ENCODE assay signal across 12 cellular contexts in the genomic region with DNA sequence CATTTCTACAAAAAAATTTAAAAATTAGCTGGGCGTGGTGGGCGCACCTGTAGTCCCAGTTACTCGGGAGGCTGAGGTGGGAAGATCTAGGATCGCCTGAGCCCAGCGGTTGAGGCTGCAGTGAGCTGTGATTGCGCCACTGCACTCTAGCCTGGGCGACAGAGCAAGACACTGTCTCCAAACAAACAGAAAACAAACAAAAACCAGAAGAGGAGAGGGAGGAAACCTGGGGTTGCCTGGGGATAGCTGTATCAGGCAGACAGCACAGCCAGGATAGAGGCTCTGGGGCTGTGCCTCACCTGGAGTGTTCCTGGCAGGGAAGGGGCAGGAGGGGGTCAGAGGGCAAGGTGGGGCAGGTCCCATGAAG. TPM values are rescaled to one million over a fixed set of nuclear protein-coding genes. Genes with fewer than 3 reads are reported as not detected.
A peak's percentile ranks its signal among the peaks of the same experiment; 100 is the strongest.
DNase-seq lines count a peak whose midpoint lies in the region; ATAC-seq, FAIRE-seq and TF ChIP-seq lines count a peak whose summit lies in the region.
"Had no signal": no experiment of that assay in that cellular context is flagged by ENCODE, and none has a peak within 500 bp of the region (broad histone marks: within the 10 kb centered on the region; RNA-seq: fewer than 3 reads in every experiment).

No MANE protein-coding gene starts in this region.

- H3K27me3 Mint-ChIP-seq in natural killer cell (ENCODE audit: low read depth in 2 of 2) = no peaks in the 10 kb centered on the region

- H3K9me3 ChIP-seq in esophagus squamous epithelium (peaks cover 0 to 5% (median 0%) of the 10 kb centered on the region in 3 donors), small intestine (ENCODE audit: control insufficient read depth, low read depth) (no peaks in the 10 kb centered on the region)
- H3K9me3 ChIP-seq: prostate gland had no signal

- H3K4me1 ChIP-seq in esophagus squamous epithelium (peaks cover 46 to 83% (median 69%) of the 10 kb centered on the region in 3 donors), small intestine (ENCODE audit: control insufficient read depth in 2 of 2, insufficient read depth in 1 of 2, low read depth in 1 of 2, low read length in 1 of 2) (peaks cover 3 to 10% of the 10 kb centered on the region in 2 donors)

- peaks cover 17 to 55% of the 10 kb centered on the region in 2 donors for H3K4me1 Mint-ChIP-seq in natural killer cell

- peak; percentile 6 for DNase-seq in NCI-H510A treated with DMSO at 0.1 percent for 48 hours (lab: John Stamatoyannopoulos, UW)
- DNase-seq in NCI-H510A (lab: John Stamatoyannopoulos, UW) = no peak
- DNase-seq in NCI-H774 (lab: John Stamatoyannopoulos, UW) = peak; percentile 69
- DNase-seq in esophagus squamous epithelium (lab: John Stamatoyannopoulos, UW) = no peak
- DNase-seq in small intestine = peak; percentile 57
- DNase-seq in natural killer cell = no peak
- no peak for DNase-seq in germinal center (ENCODE audit: low spot score)
- DNase-seq in RCC 7860 (ENCODE audit: low spot score) = no peak
- DNase-seq: kidney glomerular epithelial cell, NCI-H146 had no signal

- FAIRE-seq in small intestine (lab: Jason Lieb, UNC) (no peak), RCC 7860 (lab: Jason Lieb, UNC) (no peak)

- H3K36me3 ChIP-seq in esophagus squamous epithelium (peaks cover 0 to 14% (median 5%) of the 10 kb centered on the region in 3 donors), small intestine (ENCODE audit: control insufficient read depth in 2 of 2, insufficient read depth in 2 of 2, low read length in 2 of 2) (peaks cover 0 to 2% of the 10 kb centered on the region in 2 donors)
- H3K36me3 ChIP-seq: prostate gland had no signal

- H3K27me3 ChIP-seq in esophagus squamous epithelium (no peaks in the 10 kb centered on the region), small intestine (ENCODE audit: control insufficient read depth in 2 of 2, insufficient read depth in 2 of 2, low read length in 2 of 2) (no peaks in the 10 kb centered on the region)

- 63% methylated on average over 5 to 7 of the region's 7 CpGs for WGBS in esophagus squamous epithelium, 2 donors
- 48 to 69% (median 57%) methylated on average over 7 of the region's 7 CpGs for WGBS in small intestine, 3 donors

- H3K36me3 Mint-ChIP-seq in natural killer cell = no peaks in the 10 kb centered on the region

- H3K27ac Mint-ChIP-seq in natural killer cell = peak overlapping the region in 1 of 2 donors; percentile 75

- no peak for ATAC-seq in natural killer cell
- ATAC-seq: activated CD4-positive, CD25-positive, alpha-beta regulatory T cell treated with anti-CD3 and anti-CD28 coated beads, Interleukin-2, amount 50 U/mL, for 24 hours had no signal

- TF ChIP-seq CTCF in esophagus squamous epithelium (IDR thresholded peaks at IDR 0.05) = no peak
- TF ChIP-seq CTCF in natural killer cell (IDR thresholded peaks at IDR 0.05) = no peak

- no peak for TF ChIP-seq POLR2A in esophagus squamous epithelium (IDR thresholded peaks at IDR 0.05)

- H3K4me3 ChIP-seq in esophagus squamous epithelium = no peak overlapping the region
- H3K4me3 ChIP-seq in small intestine (ENCODE audit: low read depth in 1 of 2, low read length in 2 of 2) = no peak overlapping the region
- H3K4me3 ChIP-seq: prostate gland had no signal

- H3K27ac ChIP-seq in esophagus squamous epithelium (peak overlapping the region; percentile 82 to 98 (median 92)), small intestine (ENCODE audit: low read depth in 1 of 2, low read length in 1 of 2) (peak overlapping the region; percentile 27 to 98)

- H3K9me3 Mint-ChIP-seq in natural killer cell = no peaks in the 10 kb centered on the region

- intact Hi-C loops in esophagus squamous epithelium (cut with DNase I) = no loop called here
- intact Hi-C loops in natural killer cell (cut with micrococcal nuclease) = no loop called here

- H3K4me3 Mint-ChIP-seq in natural killer cell = no peak overlapping the region

RNA-seq across cellular contexts. Expression of a gene that starts 2.6 kb away (rescaled TPM):
- total RNA-seq in esophagus squamous epithelium (100 to 1,000 TPM; 113 to 198 (median 166) TPM), natural killer cell (100 to 1,000 TPM in 1 of 3 donors, 10 to 100 TPM in 2; 77.3 to 105 (median 91.6) TPM)
- 100 to 1,000 TPM; 141 to 189 (median 143) TPM for polyA plus RNA-seq in small intestine

RNA-seq across cellular contexts. Expression of a gene that starts 6.0 kb away (rescaled TPM):
- 100 to 1,000 TPM; 108 to 405 (median 244) TPM for total RNA-seq in esophagus squamous epithelium
- 1,000 to 10,000 TPM in 2 of 3 donors, 100 to 1,000 TPM in 1; 335 to 1,298 (median 1,178) TPM for polyA plus RNA-seq in small intestine
- 100 to 1,000 TPM; 108 to 126 (median 121) TPM for total RNA-seq in natural killer cell

RNA-seq across cellular contexts. Expression of a gene that starts 30.8 kb away (rescaled TPM):
- 10 to 100 TPM in 3 of 4 donors, 1 to 10 TPM in 1; 8.2 to 39.3 (median 12.5) TPM for total RNA-seq in esophagus squamous epithelium
- 10 to 100 TPM; 34.3 to 81.1 (median 62.6) TPM for polyA plus RNA-seq in small intestine
- total RNA-seq in natural killer cell = 100 to 1,000 TPM; 535 to 601 (median 560) TPM

RNA-seq across cellular contexts. Expression of a gene that starts 57.9 kb away (rescaled TPM):
- total RNA-seq in esophagus squamous epithelium (10 to 100 TPM; 12.6 to 24.4 (median 18.7) TPM), natural killer cell (100 to 1,000 TPM in 2 of 3 donors, 10 to 100 TPM in 1; 73.3 to 149 (median 121) TPM)
- 10 to 100 TPM in 2 of 3 donors, 1 to 10 TPM in 1; 6.2 to 60.3 (median 34.2) TPM for polyA plus RNA-seq in small intestine

Comparison
In these comparisons a context has a peak if more than half of its experiments do, and no peak if none do; other contexts are left out.
1. DNase-seq: peak in NCI-H510A treated with DMSO at 0.1 percent for 48 hours (single experiment), NCI-H774 (single experiment) and small intestine (single experiment); none in NCI-H510A (single experiment), esophagus squamous epithelium (single experiment), natural killer cell (single experiment), germinal center (single experiment) and RCC 7860 (single experiment).
2. RNA of a gene that starts 30.8 kb away (total RNA-seq): 535 to 601 TPM in natural killer cell; 8.2 to 39.3 TPM in esophagus squamous epithelium; every median in the first group is over 10 times any median in the second.